In genomic region chr18:31100598-31101147, GRCh38 we compare ENCODE assay signal across 8 cellular contexts. TPM values are rescaled to one million over a fixed set of nuclear protein-coding genes. Genes with fewer than 3 reads are reported as not detected.
DNase-seq lines count a peak whose midpoint lies in the region; ATAC-seq and TF ChIP-seq lines count a peak whose summit lies in the region.

No MANE protein-coding gene starts in this region.

- H2AFZ ChIP-seq in hepatocyte (peak overlapping the region; percentile 54), trophoblast cell (ENCODE audit: insufficient read depth, low read length, poor library complexity) (no peak overlapping the region)

- 3% methylated on average over 16 of the region's 21 CpGs for WGBS in hepatocyte (ENCODE audit: low lambda C conversion rate, missing lambda C conversion rate)
- WGBS in trophoblast cell (ENCODE audit: extremely low coverage, insufficient coverage, insufficient read length), result no CpG with 5 or more reads among the region's 21 CpGs

- no peaks in the 10 kb centered on the region for H3K9me2 ChIP-seq in hepatocyte (replicated peaks; ENCODE audit: insufficient read depth)

- DNase-seq in activated naive CD8-positive, alpha-beta T cell treated with anti-CD3 and anti-CD28 coated beads, Interleukin-2, amount 10 ng/mL, durations not matched to agents 7 days and 5 days, result no peak
- DNase-seq in hepatocyte (ENCODE audit: low spot score) (peak; percentile 43), trophoblast cell (peak in 1 of 2 donors; percentile 40)
- no peak for DNase-seq in stimulated activated effector memory CD8-positive, alpha-beta T cell treated with anti-CD3 and anti-CD28 coated beads, Interleukin-12 subunit alpha, Interleukin-12 subunit beta, amount 100 ng/mL, for 72 hours (ENCODE audit: low spot score in 2 of 2)

- no peak for TF ChIP-seq CTCF in hepatocyte (IDR thresholded peaks at IDR 0.05; ENCODE audit: poor library complexity)

- H3K4me2 ChIP-seq in hepatocyte (peak overlapping the region; percentile 80), trophoblast cell (ENCODE audit: low read length) (peak overlapping the region; percentile 73)

- peaks cover 48% of the 10 kb centered on the region for H3K79me2 ChIP-seq in hepatocyte
- peaks cover 18% of the 10 kb centered on the region for H3K79me2 ChIP-seq in trophoblast cell (ENCODE audit: control insufficient read depth, insufficient read depth, low read length, poor library complexity)

- peaks cover 29% of the 10 kb centered on the region for H3K27me3 Mint-ChIP-seq in activated naive CD8-positive, alpha-beta T cell treated with anti-CD3 and anti-CD28 coated beads, Interleukin-2, amount 10 ng/mL, durations not matched to agents 7 days and 5 days

- peaks cover 21% of the 10 kb centered on the region for H3K79me1 ChIP-seq in trophoblast cell (ENCODE audit: low read length)

- peak overlapping the region; percentile 76 for H4K91ac ChIP-seq in trophoblast cell (ENCODE audit: low read depth, low read length)

- no peaks in the 10 kb centered on the region for H3K36me3 Mint-ChIP-seq in activated naive CD8-positive, alpha-beta T cell treated with anti-CD3 and anti-CD28 coated beads, Interleukin-2, amount 10 ng/mL, durations not matched to agents 7 days and 5 days
- no peaks in the 10 kb centered on the region for H3K36me3 Mint-ChIP-seq in stimulated activated effector memory CD8-positive, alpha-beta T cell treated with anti-CD3 and anti-CD28 coated beads, Interleukin-12 subunit alpha, Interleukin-12 subunit beta, amount 100 ng/mL, for 72 hours

- H3K9me3 ChIP-seq in ES-I3 (ENCODE audit: control insufficient read depth, insufficient read depth, low read length), result no peaks in the 10 kb centered on the region
- H3K9me3 ChIP-seq in hepatocyte (ENCODE audit: low read depth), result no peaks in the 10 kb centered on the region
- no peaks in the 10 kb centered on the region for H3K9me3 ChIP-seq in trophoblast cell (ENCODE audit: insufficient read depth, low read depth, low read length)

- H4K20me1 ChIP-seq in hepatocyte (ENCODE audit: insufficient read depth, poor library complexity, severe bottlenecking), result no peaks in the 10 kb centered on the region

- no peaks in the 10 kb centered on the region for H3K27me3 ChIP-seq in hepatocyte
- H3K27me3 ChIP-seq in trophoblast cell (ENCODE audit: insufficient read depth, low read length), result no peaks in the 10 kb centered on the region

- no peak overlapping the region for H4K12ac ChIP-seq in trophoblast cell (ENCODE audit: low read depth, low read length)

- H3K4me1 ChIP-seq in ES-I3 (ENCODE audit: insufficient read depth, low read length), result peaks cover 10% of the 10 kb centered on the region
- H3K4me1 ChIP-seq in hepatocyte (ENCODE audit: insufficient read depth), result peaks cover 3% of the 10 kb centered on the region
- peaks cover 2 to 6% of the 10 kb centered on the region in 2 experiments for H3K4me1 ChIP-seq in trophoblast cell (ENCODE audit: control insufficient read depth in 1 of 2, insufficient read depth in 2 of 2, low read length in 2 of 2)

- peak overlapping the region; percentile 84 for H3K4me3 ChIP-seq in hepatocyte
- H3K4me3 ChIP-seq in trophoblast cell (ENCODE audit: low read depth, low read length), result peak overlapping the region; percentile 94

- no peaks in the 10 kb centered on the region for H3K4me1 Mint-ChIP-seq in activated naive CD8-positive, alpha-beta T cell treated with anti-CD3 and anti-CD28 coated beads, Interleukin-2, amount 10 ng/mL, durations not matched to agents 7 days and 5 days
- H3K4me1 Mint-ChIP-seq in stimulated activated effector memory CD8-positive, alpha-beta T cell treated with anti-CD3 and anti-CD28 coated beads, Interleukin-12 subunit alpha, Interleukin-12 subunit beta, amount 100 ng/mL, for 72 hours, result no peaks in the 10 kb centered on the region

- H3K23ac ChIP-seq in trophoblast cell (ENCODE audit: low read length), result no peak overlapping the region

- H3K36me3 ChIP-seq in ES-I3 (ENCODE audit: insufficient read depth, low read length) (no peaks in the 10 kb centered on the region), hepatocyte (replicated peaks; ENCODE audit: insufficient read depth, low read depth) (no peaks in the 10 kb centered on the region), trophoblast cell (ENCODE audit: control insufficient read depth in 1 of 2, insufficient read depth in 2 of 2, low read length in 2 of 2) (no peaks in the 10 kb centered on the region)

- H3K27ac ChIP-seq in hepatocyte, result peak overlapping the region; percentile 99
- H3K27ac ChIP-seq in trophoblast cell (ENCODE audit: low read depth, low read length), result peak overlapping the region; percentile 97

- H3K9me3 Mint-ChIP-seq in activated naive CD8-positive, alpha-beta T cell treated with anti-CD3 and anti-CD28 coated beads, Interleukin-2, amount 10 ng/mL, durations not matched to agents 7 days and 5 days, result peaks cover 2% of the 10 kb centered on the region
- H3K9me3 Mint-ChIP-seq in stimulated activated effector memory CD8-positive, alpha-beta T cell treated with anti-CD3 and anti-CD28 coated beads, Interleukin-12 subunit alpha, Interleukin-12 subunit beta, amount 100 ng/mL, for 72 hours, result peaks cover 18% of the 10 kb centered on the region

- H2BK12ac ChIP-seq in trophoblast cell (ENCODE audit: low read length), result no peak overlapping the region

- H3K14ac ChIP-seq in trophoblast cell (ENCODE audit: low read length), result peak overlapping the region; percentile 48

- peak overlapping the region; percentile 92 for H3K9ac ChIP-seq in ES-I3 (ENCODE audit: low read depth, low read length)
- H3K9ac ChIP-seq in trophoblast cell (ENCODE audit: low read length), result peak overlapping the region; percentile 84

- H3K4me3 Mint-ChIP-seq in activated naive CD8-positive, alpha-beta T cell treated with anti-CD3 and anti-CD28 coated beads, Interleukin-2, amount 10 ng/mL, durations not matched to agents 7 days and 5 days, result peak overlapping the region; percentile 46
- H3K4me3 Mint-ChIP-seq in stimulated activated effector memory CD8-positive, alpha-beta T cell treated with anti-CD3 and anti-CD28 coated beads, Interleukin-12 subunit alpha, Interleukin-12 subunit beta, amount 100 ng/mL, for 72 hours, result no peak overlapping the region

- peak overlapping the region; percentile 72 for H4K8ac ChIP-seq in trophoblast cell (ENCODE audit: low read depth, low read length)

- peak overlapping the region; percentile 92 for H3K4ac ChIP-seq in trophoblast cell (ENCODE audit: low read depth, low read length)

- H3K27ac Mint-ChIP-seq in activated naive CD8-positive, alpha-beta T cell treated with anti-CD3 and anti-CD28 coated beads, Interleukin-2, amount 10 ng/mL, durations not matched to agents 7 days and 5 days, result no peak overlapping the region
- H3K27ac Mint-ChIP-seq in stimulated activated effector memory CD8-positive, alpha-beta T cell treated with anti-CD3 and anti-CD28 coated beads, Interleukin-12 subunit alpha, Interleukin-12 subunit beta, amount 100 ng/mL, for 72 hours, result no peak overlapping the region

- no peak overlapping the region for H2AK5ac ChIP-seq in trophoblast cell (ENCODE audit: low read length)

- no peak for ATAC-seq in activated naive CD8-positive, alpha-beta T cell treated with anti-CD3 and anti-CD28 coated beads, Interleukin-2, amount 10 ng/mL, durations not matched to agents 7 days and 5 days (ENCODE audit: low read depth)
- no peak for ATAC-seq in GM21737 (IDR thresholded peaks at IDR 0.05; ENCODE audit: unreplicated experiment)
- ATAC-seq in HG03439 (IDR thresholded peaks at IDR 0.05; ENCODE audit: unreplicated experiment), result no peak
- no peak for ATAC-seq in stimulated activated effector memory CD8-positive, alpha-beta T cell treated with anti-CD3 and anti-CD28 coated beads, Interleukin-12 subunit alpha, Interleukin-12 subunit beta, amount 100 ng/mL, for 72 hours
- ATAC-seq in HG03354 (IDR thresholded peaks at IDR 0.05; ENCODE audit: poor library complexity, severe bottlenecking, unreplicated experiment), result no peak

- H2BK5ac ChIP-seq in trophoblast cell (ENCODE audit: low read depth, low read length, poor library complexity), result peak overlapping the region; percentile 91

- POLR2A ChIA-PET in activated naive CD8-positive, alpha-beta T cell treated with anti-CD3 and anti-CD28 coated beads, Interleukin-2, amount 10 ng/mL, durations not matched to agents 7 days and 5 days (lab: Charles Lee), result no interaction called here

- H3K18ac ChIP-seq in trophoblast cell (ENCODE audit: low read length), result peak overlapping the region; percentile 51

- H2BK120ac ChIP-seq in trophoblast cell (ENCODE audit: insufficient read depth, low read length, poor library complexity), result peak overlapping the region; percentile 77

RNA-seq across cellular contexts. Expression of gene DSC2, which starts 1.5 kb away (rescaled TPM):
- total RNA-seq in activated naive CD8-positive, alpha-beta T cell treated with anti-CD3 and anti-CD28 coated beads, Interleukin-2, amount 10 ng/mL, durations not matched to agents 7 days and 5 days, result not detected
- 49.2 and 59.6 TPM in 2 replicates for total RNA-seq in hepatocyte
- polyA plus RNA-seq in hepatocyte, result 24.3 and 28.7 TPM in 2 replicates
- 95.6 and 98.9 TPM in 2 replicates for polyA plus RNA-seq in trophoblast cell (2013)

RNA-seq across cellular contexts. Expression of gene DSC3, which starts 58.1 kb away (rescaled TPM):
- not detected for total RNA-seq in activated naive CD8-positive, alpha-beta T cell treated with anti-CD3 and anti-CD28 coated beads, Interleukin-2, amount 10 ng/mL, durations not matched to agents 7 days and 5 days
- 29.3 and 39.7 TPM in 2 replicates for total RNA-seq in hepatocyte
- polyA plus RNA-seq in hepatocyte, result 13.9 and 17.1 TPM in 2 replicates
- polyA plus RNA-seq in trophoblast cell (2013), result 0.38 and 0.42 TPM in 2 replicates

Comparison
In these comparisons a context has a peak if more than half of its experiments do, and no peak if none do; other contexts are left out.
1. RNA of gene DSC2, which starts 1.5 kb away (total RNA-seq): 49.2 to 59.6 TPM in hepatocyte; not detected in activated naive CD8-positive, alpha-beta T cell treated with anti-CD3 and anti-CD28 coated beads, Interleukin-2, amount 10 ng/mL, durations not matched to agents 7 days and 5 days; every median in the first group is over 10 times any median in the second.
2. RNA of gene DSC3, which starts 58.1 kb away (total RNA-seq): 29.3 to 39.7 TPM in hepatocyte; not detected in activated naive CD8-positive, alpha-beta T cell treated with anti-CD3 and anti-CD28 coated beads, Interleukin-2, amount 10 ng/mL, durations not matched to agents 7 days and 5 days; every median in the first group is over 10 times any median in the second.